Comparison of ENCODE assay signal across 8 cellular contexts in genomic region chr1:229557913-229558414, GRCh38. TPM values are rescaled to one million over a fixed set of nuclear protein-coding genes. Genes with fewer than 3 reads are reported as not detected.
DNase-seq lines count a peak whose midpoint lies in the region; ATAC-seq and TF ChIP-seq lines count a peak whose summit lies in the region.

No MANE protein-coding gene starts in this region.

- H3K4me1 ChIP-seq in hepatocyte (ENCODE audit: insufficient read depth) (peaks cover 29% of the 10 kb centered on the region), rectal smooth muscle tissue (ENCODE audit: control insufficient read depth, insufficient read depth, low read length) (peaks cover 11% of the 10 kb centered on the region)

- H3K9ac ChIP-seq in rectal smooth muscle tissue (ENCODE audit: low read length) = peak overlapping the region; percentile 66

- peak overlapping the region; percentile 93 for H3K4me2 ChIP-seq in hepatocyte

- ATAC-seq in GM19025 (IDR thresholded peaks at IDR 0.05; ENCODE audit: low read depth, unreplicated experiment) = peak; percentile 27
- peak; percentile 24 for ATAC-seq in HG03139 (IDR thresholded peaks at IDR 0.05; ENCODE audit: unreplicated experiment)
- peak; percentile 12 for ATAC-seq in SK-N-SH treated with all-trans-retinoic acid at 6 μM for 48 hours

- H3K4me3 ChIP-seq in BJ (ENCODE audit: low read depth, low read length) (peak overlapping the region; percentile 53), hepatocyte (peak overlapping the region; percentile 56), rectal smooth muscle tissue (ENCODE audit: low read length) (peak overlapping the region; percentile 69)

- H4K20me1 ChIP-seq in hepatocyte (ENCODE audit: insufficient read depth, poor library complexity, severe bottlenecking) = peaks cover 7% of the 10 kb centered on the region

- H3K27me3 ChIP-seq in BJ (ENCODE audit: control insufficient read depth, insufficient read depth, low read length) (no peaks in the 10 kb centered on the region), hepatocyte (no peaks in the 10 kb centered on the region), rectal smooth muscle tissue (ENCODE audit: control insufficient read depth, insufficient read depth, low read length) (no peaks in the 10 kb centered on the region)

- H3K9me3 ChIP-seq in hepatocyte (ENCODE audit: low read depth) = no peaks in the 10 kb centered on the region

- no peak for DNase-seq in BJ (ENCODE audit: low read depth)
- DNase-seq in anterior cingulate cortex (lab: John Stamatoyannopoulos, UW) = peak in 39 of 58 donors; percentile 5 to 62 (median 36)
- peak; percentile 66 for DNase-seq in hepatocyte (ENCODE audit: low spot score)
- no peak for DNase-seq in MV-4-11 (lab: John Stamatoyannopoulos, UW)

- no peaks in the 10 kb centered on the region for H3K36me3 ChIP-seq in BJ (ENCODE audit: control insufficient read depth, insufficient read depth, low read length)
- H3K36me3 ChIP-seq in hepatocyte (replicated peaks; ENCODE audit: insufficient read depth, low read depth) = no peaks in the 10 kb centered on the region
- H3K36me3 ChIP-seq in rectal smooth muscle tissue (ENCODE audit: control insufficient read depth, insufficient read depth, low read length) = no peaks in the 10 kb centered on the region

- peak; percentile 11; the same call in 1 of the 2 replicates for TF ChIP-seq CTCF in BJ (IDR thresholded peaks at IDR 0.05; ENCODE audit: insufficient read depth, low read depth, low read length)
- TF ChIP-seq CTCF in hepatocyte (IDR thresholded peaks at IDR 0.05; ENCODE audit: poor library complexity) = peak; percentile 22

- no peaks in the 10 kb centered on the region for H3K9me2 ChIP-seq in hepatocyte (replicated peaks; ENCODE audit: insufficient read depth)

- 1% methylated on average over 22 of the region's 59 CpGs for WGBS in hepatocyte (ENCODE audit: low lambda C conversion rate, missing lambda C conversion rate)

- peak overlapping the region; percentile 80 for H2AFZ ChIP-seq in hepatocyte

- peak overlapping the region; percentile 92 for H3K27ac ChIP-seq in hepatocyte
- H3K27ac ChIP-seq in rectal smooth muscle tissue (ENCODE audit: low read depth, low read length) = peak overlapping the region; percentile 83

- POLR2A ChIA-PET in BJ (lab: Charles Lee) = no interaction called here

- H3K79me2 ChIP-seq in hepatocyte = peaks cover 50% of the 10 kb centered on the region

- CTCF ChIA-PET in BJ (lab: Yijun Ruan, JAX) = interaction anchor here (0.9 to 2.0 kb wide), 11 partner anchors 9 to 754 kb away, joined by 3 to 14 read pairs (median 3); no protein-coding TSS in a partner anchor

TF ChIP-seq in SK-N-SH treated with all-trans-retinoic acid at 6 μM for 48 hours, 23 proteins besides CTCF, POLR2A, EP300 and RAD21:
- TF ChIP-seq ZNF8 (CRISPR knock-in tag; IDR thresholded peaks at IDR 0.05) (no peak; the same call in 1 of the 2 replicates), BACH2 (CRISPR knock-in tag; IDR thresholded peaks at IDR 0.05; ENCODE audit: borderline replicate concordance) (no peak), ZNF70 (CRISPR knock-in tag; IDR thresholded peaks at IDR 0.05) (no peak), TSHZ2 (CRISPR knock-in tag; IDR thresholded peaks at IDR 0.05) (no peak), TCF4 (CRISPR knock-in tag; IDR thresholded peaks at IDR 0.05; ENCODE audit: borderline replicate concordance) (no peak), ESRRG (CRISPR knock-in tag; IDR thresholded peaks at IDR 0.05) (no peak), TOX (CRISPR knock-in tag; IDR thresholded peaks at IDR 0.05; ENCODE audit: borderline replicate concordance) (no peak), OSR1 (CRISPR knock-in tag; IDR thresholded peaks at IDR 0.05) (no peak), PPARA (CRISPR knock-in tag; IDR thresholded peaks at IDR 0.05; ENCODE audit: borderline replicate concordance) (no peak), CSRNP3 (CRISPR knock-in tag; IDR thresholded peaks at IDR 0.05) (no peak), ZFP3 (CRISPR knock-in tag; IDR thresholded peaks at IDR 0.05) (no peak)

RNA-seq across cellular contexts. Expression of gene ABCB10, which starts 0.5 kb away (rescaled TPM):
- polyA plus RNA-seq in BJ (2011; rRNA removed) (12.7 and 12.8 TPM in 2 replicates), hepatocyte (14.6 and 23.4 TPM in 2 replicates)
- 9.2 and 12.4 TPM in 2 replicates for polyA minus RNA-seq in BJ (2011; rRNA and poly(A)+ RNA removed)
- 29.0 and 33.3 TPM in 2 replicates for total RNA-seq in hepatocyte

RNA-seq across cellular contexts. Expression of gene NUP133, which starts 49.8 kb away (rescaled TPM):
- 20.8 and 28.4 TPM in 2 replicates for polyA plus RNA-seq in BJ (2011; rRNA removed)
- 15.3 and 17.3 TPM in 2 replicates for polyA minus RNA-seq in BJ (2011; rRNA and poly(A)+ RNA removed)
- total RNA-seq in hepatocyte = 33.2 and 35.4 TPM in 2 replicates
- polyA plus RNA-seq in hepatocyte = 14.9 and 18.8 TPM in 2 replicates

Comparison
In these comparisons a context has a peak if more than half of its experiments do, and no peak if none do; other contexts are left out.
1. DNase-seq: peak in anterior cingulate cortex (39 of 58) and hepatocyte (single experiment); none in BJ (single experiment) and MV-4-11 (single experiment).
2. Peak in every context shown above with its lines, with median percentiles within 50 percentile points of each other: H3K4me3 ChIP-seq and ATAC-seq.